In genomic region chrX:52516110-52516986, GRCh38 we compare ENCODE assay signal across 7 cellular contexts. TPM values are rescaled to one million over a fixed set of nuclear protein-coding genes. Genes with fewer than 3 reads are reported as not detected.
"Had no signal": no experiment of that assay in that cellular context is flagged by ENCODE, and none has a peak within 500 bp of the region (broad histone marks: within the 10 kb centered on the region; RNA-seq: fewer than 3 reads in every experiment).

No MANE protein-coding gene starts in this region.

RNA-seq across cellular contexts. Expression of gene XAGE1B, which starts 0.5 kb away (rescaled TPM):
- total RNA-seq: LHCN-M2, MCF 10A, OCI-LY7, PC-9, Right ventricle myocardium inferior, SJCRH30 had no signal

RNA-seq across cellular contexts. Expression of gene XAGE1A, which starts 20.7 kb away (rescaled TPM):
- total RNA-seq: LHCN-M2, MCF 10A, OCI-LY7, PC-9, Right ventricle myocardium inferior, SJCRH30, SK-MEL-5 had no signal
